ENCODE assay signal across 22 cellular contexts in genomic region chr10:4371691-4372295, GRCh38.
"Had no signal": no experiment of that assay in that cellular context is flagged by ENCODE, and none has a peak within 500 bp of the region (broad histone marks: within the 10 kb centered on the region; RNA-seq: fewer than 3 reads in every experiment).

No MANE protein-coding gene starts in this region.

- DNase-seq: activated CD4-positive, alpha-beta memory T cell treated with anti-CD3 and anti-CD28 coated beads, Interleukin-2, amount 10 ng/mL, durations not matched to agents 7 days and 5 days; activated CD4-positive, alpha-beta T cell treated with anti-CD3 and anti-CD28 coated beads for 36 hours; activated gamma-delta T cell treated with Interleukin-2 at 50 U/mL for 16 hours; activated naive CD8-positive, alpha-beta T cell treated with anti-CD3 and anti-CD28 coated beads for 36 hours; activated T-cell treated with anti-CD3 and anti-CD28 coated beads, Interleukin-2, amount 50 U/mL, for 48 hours; aorta; central memory CD4-positive, alpha-beta T cell; endodermal cell; foreskin keratinocyte; kidney; lower lobe of right lung; naive thymus-derived CD4-positive, alpha-beta T cell; psoas muscle; right lobe of liver; stimulated activated CD4-positive, alpha-beta T cell treated with anti-CD3 and anti-CD28 coated beads, Interleukin-12 subunit alpha, Interleukin-12 subunit beta, amount 100 ng/mL, for 4 hours; stimulated activated naive CD8-positive, alpha-beta T cell treated with anti-CD3 and anti-CD28 coated beads, Interleukin-15, Interleukin-2, amounts not matched to agents 100 U/mL and 50 U/mL, for 24 hours; T-cell; upper lobe of right lung; WERI-Rb-1 had no signal

- H3K4me3 ChIP-seq: lower lobe of right lung, psoas muscle, right lobe of liver, SJCRH30, suprapubic skin, upper lobe of right lung had no signal

- H3K4me1 ChIP-seq: foreskin keratinocyte, lower lobe of right lung, right lobe of liver, suprapubic skin, upper lobe of right lung had no signal

- H3K36me3 ChIP-seq: lower lobe of right lung, right lobe of liver, SJCRH30, suprapubic skin, upper lobe of right lung, WERI-Rb-1 had no signal

- ATAC-seq: activated CD4-positive, alpha-beta T cell treated with anti-CD3 and anti-CD28 coated beads for 36 hours; esophagus mucosa; foreskin keratinocyte; naive thymus-derived CD4-positive, alpha-beta T cell; right lobe of liver; stimulated activated naive CD8-positive, alpha-beta T cell treated with anti-CD3 and anti-CD28 coated beads, Interleukin-15, Interleukin-2, amounts not matched to agents 100 U/mL and 50 U/mL, for 24 hours; T-cell; upper lobe of right lung had no signal

- H3K27me3 ChIP-seq: foreskin keratinocyte, right lobe of liver, SJCRH30, suprapubic skin, upper lobe of right lung had no signal

- H3K9me3 ChIP-seq: lower lobe of right lung, psoas muscle, right lobe of liver, SJCRH30, suprapubic skin, upper lobe of right lung had no signal

- H3K27ac ChIP-seq: foreskin keratinocyte, lower lobe of right lung, right lobe of liver, SJCRH30, suprapubic skin, upper lobe of right lung, WERI-Rb-1 had no signal
